Comparison of ENCODE assay signal across 11 cellular contexts in genomic region chr12:25970082-25970481, GRCh38.
"Had no signal": no experiment of that assay in that cellular context is flagged by ENCODE, and none has a peak within 500 bp of the region (broad histone marks: within the 10 kb centered on the region; RNA-seq: fewer than 3 reads in every experiment).

No MANE protein-coding gene starts in this region.

- H3K27me3 Mint-ChIP-seq: type B pancreatic cell had no signal

- H3K4me3 ChIP-seq: ascending aorta, esophagus muscularis mucosa, prostate gland, right lobe of liver had no signal

- H3K4me1 Mint-ChIP-seq: activated T-helper 17 cell treated with anti-CD3 and anti-CD28 coated beads, Interleukin-2, amount 50 U/mL, for 72 hours had no signal

- H3K27ac Mint-ChIP-seq: activated T-helper 17 cell treated with anti-CD3 and anti-CD28 coated beads, Interleukin-2, amount 50 U/mL, for 72 hours; T-helper 2 cell treated with Interferon-gamma antibody and Interleukin-4, amounts not matched to agents 5 μg/mL and 100 μg/mL, for 36 hours; type B pancreatic cell had no signal

- DNase-seq: activated CD4-positive, alpha-beta T cell treated with anti-CD3 and anti-CD28 coated beads, Interleukin-2, amount 50 U/mL, for 4 hours; activated CD4-positive, CD25-positive, alpha-beta regulatory T cell treated with anti-CD3 and anti-CD28 coated beads, Interleukin-2, amount 50 U/mL, for 72 hours; activated naive CD4-positive, alpha-beta T cell treated with Interleukin-2 at 50 U/mL for 16 hours; right lobe of liver; stimulated activated naive CD8-positive, alpha-beta T cell treated with anti-CD3 and anti-CD28 coated beads, Interleukin-15, Interleukin-2, amounts not matched to agents 100 U/mL and 50 U/mL, for 24 hours had no signal

- H3K27me3 ChIP-seq: ascending aorta, esophagus muscularis mucosa, right lobe of liver had no signal

- H3K4me3 Mint-ChIP-seq: activated T-helper 17 cell treated with anti-CD3 and anti-CD28 coated beads, Interleukin-2, amount 50 U/mL, for 72 hours; T-helper 2 cell treated with Interferon-gamma antibody and Interleukin-4, amounts not matched to agents 5 μg/mL and 100 μg/mL, for 36 hours; type B pancreatic cell had no signal

- H3K4me1 ChIP-seq: right lobe of liver had no signal

- H3K36me3 ChIP-seq: ascending aorta, esophagus muscularis mucosa, prostate gland, right lobe of liver had no signal

- H3K9me3 ChIP-seq: ascending aorta, esophagus muscularis mucosa, prostate gland, right lobe of liver had no signal

- H3K27ac ChIP-seq: right lobe of liver had no signal

- ATAC-seq: activated T-helper 17 cell treated with anti-CD3 and anti-CD28 coated beads, Interleukin-2, amount 50 U/mL, for 72 hours; right lobe of liver; stimulated activated naive CD8-positive, alpha-beta T cell treated with anti-CD3 and anti-CD28 coated beads, Interleukin-15, Interleukin-2, amounts not matched to agents 100 U/mL and 50 U/mL, for 24 hours had no signal

- H3K9me3 Mint-ChIP-seq: activated T-helper 17 cell treated with anti-CD3 and anti-CD28 coated beads, Interleukin-2, amount 50 U/mL, for 72 hours; T-helper 2 cell treated with Interferon-gamma antibody and Interleukin-4, amounts not matched to agents 5 μg/mL and 100 μg/mL, for 36 hours; type B pancreatic cell had no signal
